In the genomic region with DNA sequence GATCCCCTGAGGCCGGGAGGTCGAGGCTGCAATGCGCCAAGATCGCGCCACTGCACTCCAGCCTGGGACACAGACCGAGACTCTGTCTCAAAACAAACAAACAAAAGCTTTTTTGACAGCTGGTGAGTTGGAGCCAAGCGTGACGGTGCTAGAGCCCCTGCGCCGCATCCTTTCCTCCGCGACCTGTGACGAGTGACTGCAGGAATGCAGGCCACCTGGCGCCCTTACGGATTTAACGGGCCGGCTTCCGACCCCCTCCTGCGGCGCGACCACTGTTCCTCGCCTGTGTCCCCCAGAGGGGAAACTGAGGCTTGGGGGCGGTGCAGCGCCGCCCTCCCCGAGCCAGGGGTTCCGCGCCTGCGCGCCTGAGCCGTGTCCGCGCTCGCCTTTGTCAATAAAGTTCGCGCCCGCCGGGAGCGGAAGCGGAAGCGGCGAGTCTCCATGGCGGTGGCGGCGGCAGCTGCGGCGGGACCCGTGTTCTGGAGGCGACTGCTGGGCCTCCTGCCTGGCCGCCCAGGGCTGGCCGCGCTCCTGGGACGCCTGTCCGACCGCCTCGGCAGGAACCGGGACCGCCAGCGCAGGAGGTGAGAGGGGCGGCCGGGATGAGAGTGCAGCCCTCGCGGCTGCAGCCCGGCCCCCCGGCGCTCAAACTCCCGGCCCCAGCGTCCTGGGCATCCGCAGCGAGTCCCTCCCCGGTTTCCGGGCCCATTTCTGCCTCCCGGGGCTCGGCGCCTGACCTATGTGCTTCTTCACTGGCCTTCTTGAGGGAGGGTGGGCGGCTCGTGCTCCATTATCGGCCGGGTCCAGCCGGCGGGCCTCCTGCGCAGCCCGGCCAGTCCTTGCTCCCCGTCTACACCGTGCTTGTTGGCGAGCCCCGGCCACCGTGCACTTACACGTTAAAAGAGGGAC, we compare ENCODE assay signal across 8 cellular contexts. TPM values are rescaled to one million over a fixed set of nuclear protein-coding genes. Genes with fewer than 3 reads are reported as not detected.
A peak's percentile ranks its signal among the peaks of the same experiment; 100 is the strongest.
DNase-seq lines count a peak whose midpoint lies in the region; ATAC-seq, FAIRE-seq and TF ChIP-seq lines count a peak whose summit lies in the region.

A gene with protein sequence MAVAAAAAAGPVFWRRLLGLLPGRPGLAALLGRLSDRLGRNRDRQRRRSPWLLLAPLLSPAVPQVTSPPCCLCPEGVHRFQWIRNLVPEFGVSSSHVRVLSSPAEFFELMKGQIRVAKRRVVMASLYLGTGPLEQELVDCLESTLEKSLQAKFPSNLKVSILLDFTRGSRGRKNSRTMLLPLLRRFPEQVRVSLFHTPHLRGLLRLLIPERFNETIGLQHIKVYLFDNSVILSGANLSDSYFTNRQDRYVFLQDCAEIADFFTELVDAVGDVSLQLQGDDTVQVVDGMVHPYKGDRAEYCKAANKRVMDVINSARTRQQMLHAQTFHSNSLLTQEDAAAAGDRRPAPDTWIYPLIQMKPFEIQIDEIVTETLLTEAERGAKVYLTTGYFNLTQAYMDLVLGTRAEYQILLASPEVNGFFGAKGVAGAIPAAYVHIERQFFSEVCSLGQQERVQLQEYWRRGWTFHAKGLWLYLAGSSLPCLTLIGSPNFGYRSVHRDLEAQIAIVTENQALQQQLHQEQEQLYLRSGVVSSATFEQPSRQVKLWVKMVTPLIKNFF (plus strand): TSS at position 425 of the 909 bp plus-strand sequence. CDS start 17 bp downstream, at position 442.

- no peak for FAIRE-seq in pancreas (lab: Jason Lieb, UNC)

- H3K79me2 ChIP-seq in Karpas-422 (ENCODE audit: low read length) = peaks cover 50% of the 10 kb centered on the region

- H3K27ac ChIP-seq in Karpas-422 (ENCODE audit: low read length) (no peak within 1 kb of the TSS; the same call in 1 of the 2 replicates), pancreas (peak within 1 kb of the TSS; percentile 54 to 81 (median 75)), tibial nerve (peak within 1 kb of the TSS; percentile 68 to 94 (median 88))

- H3K36me3 ChIP-seq in Karpas-422 (ENCODE audit: insufficient read depth, low read length) (no peaks in the 10 kb centered on the region), pancreas (no peaks in the 10 kb centered on the region), tibial nerve (no peaks in the 10 kb centered on the region)

- no peaks in the 10 kb centered on the region for H3K9me3 ChIP-seq in Karpas-422 (ENCODE audit: low read length)
- H3K9me3 ChIP-seq in pancreas = no peaks in the 10 kb centered on the region
- H3K9me3 ChIP-seq in tibial nerve = no peaks in the 10 kb centered on the region

- no peaks in the 10 kb centered on the region for H3K27me3 ChIP-seq in Karpas-422 (ENCODE audit: low read length)
- no peaks in the 10 kb centered on the region for H3K27me3 ChIP-seq in pancreas
- H3K27me3 ChIP-seq in tibial nerve = no peaks in the 10 kb centered on the region

- peak within 1 kb of the TSS; percentile 95 for H3K4me3 Mint-ChIP-seq in activated naive CD8-positive, alpha-beta T cell treated with anti-CD3 and anti-CD28 coated beads, Interleukin-2, amount 10 ng/mL, durations not matched to agents 7 days and 5 days

- intact Hi-C loops in Right ventricle myocardium inferior (cut with DNase I) = no loop called here
- intact Hi-C loops in pancreas (cut with DNase I) = no loop called here

- TF ChIP-seq POLR2A in GM19193 (IDR thresholded peaks at IDR 0.05; ENCODE audit: extremely low read depth, insufficient read depth, insufficient read length) (peak; percentile 79), tibial nerve (IDR thresholded peaks at IDR 0.05) (peak; percentile 60 to 78)

- DNase-seq in AG20443 (ENCODE audit: low spot score) (peak; percentile 84), Karpas-422 (peak; percentile 92), SW 1271 (lab: John Stamatoyannopoulos, UW) (peak; percentile 22 to 41), Right ventricle myocardium inferior (ENCODE audit: missing footprints) (peak; percentile 94), pancreas (peak; percentile 68 to 92 (median 76)), tibial nerve (ENCODE audit: low spot score in 2 of 2) (peak; percentile 55 to 74)
- DNase-seq in activated naive CD8-positive, alpha-beta T cell treated with anti-CD3 and anti-CD28 coated beads, Interleukin-2, amount 10 ng/mL, durations not matched to agents 7 days and 5 days = peak; percentile 93

- H3K9me2 ChIP-seq in Karpas-422 (replicated peaks; ENCODE audit: insufficient read depth, low read length) = no peaks in the 10 kb centered on the region

- peak within 1 kb of the TSS; percentile 97 for H3K4me3 ChIP-seq in Karpas-422 (ENCODE audit: low read length)
- H3K4me3 ChIP-seq in pancreas = peak within 1 kb of the TSS; percentile 79 to 100 (median 85)
- peak within 1 kb of the TSS; percentile 77 to 100 (median 89) for H3K4me3 ChIP-seq in tibial nerve

- H3K4me2 ChIP-seq in Karpas-422 (ENCODE audit: low read depth, low read length, poor library complexity, severe bottlenecking) = peak within 1 kb of the TSS; percentile 99

- H3K27ac Mint-ChIP-seq in activated naive CD8-positive, alpha-beta T cell treated with anti-CD3 and anti-CD28 coated beads, Interleukin-2, amount 10 ng/mL, durations not matched to agents 7 days and 5 days = peak within 1 kb of the TSS; percentile 92

- 1 to 2% methylated on average over 76 to 89 of the region's 89 CpGs for WGBS in pancreas, 2 donors
- WGBS in tibial nerve, 2 donors = 0 to 1% methylated on average over 34 to 77 of the region's 89 CpGs

- H3K4me1 Mint-ChIP-seq in activated naive CD8-positive, alpha-beta T cell treated with anti-CD3 and anti-CD28 coated beads, Interleukin-2, amount 10 ng/mL, durations not matched to agents 7 days and 5 days = peaks cover 30% of the 10 kb centered on the region

- peak within 1 kb of the TSS; percentile 94 for H3K9ac ChIP-seq in Karpas-422 (ENCODE audit: low read length)

- H2AFZ ChIP-seq in Karpas-422 (ENCODE audit: low read length) = peak within 1 kb of the TSS; percentile 99

- H3K36me3 Mint-ChIP-seq in activated naive CD8-positive, alpha-beta T cell treated with anti-CD3 and anti-CD28 coated beads, Interleukin-2, amount 10 ng/mL, durations not matched to agents 7 days and 5 days = peaks cover 16% of the 10 kb centered on the region

- peak; percentile 77 to 96 for TF ChIP-seq EP300 in tibial nerve (IDR thresholded peaks at IDR 0.05)

- ATAC-seq in activated naive CD8-positive, alpha-beta T cell treated with anti-CD3 and anti-CD28 coated beads, Interleukin-2, amount 10 ng/mL, durations not matched to agents 7 days and 5 days (ENCODE audit: low read depth) = peak; percentile 74
- ATAC-seq in Right ventricle myocardium inferior = peak; percentile 87
- ATAC-seq in pancreas = peak; percentile 87 to 97 (median 92)

- H3K4me1 ChIP-seq in Karpas-422 (ENCODE audit: low read length) = peaks cover 44% of the 10 kb centered on the region
- peaks cover 6 to 26% (median 16%) of the 10 kb centered on the region in 3 donors for H3K4me1 ChIP-seq in pancreas
- peaks cover 0 to 82% (median 45%) of the 10 kb centered on the region in 4 donors for H3K4me1 ChIP-seq in tibial nerve

- POLR2A ChIA-PET in activated naive CD8-positive, alpha-beta T cell treated with anti-CD3 and anti-CD28 coated beads, Interleukin-2, amount 10 ng/mL, durations not matched to agents 7 days and 5 days (lab: Charles Lee) = interaction anchor here (0.8 to 1.9 kb wide), 8 partner anchors 9 to 37 kb away, joined by 3 to 5 read pairs (median 4); a partner anchor contains a TSS

- peaks cover 3% of the 10 kb centered on the region for H3K27me3 Mint-ChIP-seq in activated naive CD8-positive, alpha-beta T cell treated with anti-CD3 and anti-CD28 coated beads, Interleukin-2, amount 10 ng/mL, durations not matched to agents 7 days and 5 days

- peaks cover 13% of the 10 kb centered on the region for H4K20me1 ChIP-seq in Karpas-422 (ENCODE audit: insufficient read depth, low read depth, low read length)

- H3K9me3 Mint-ChIP-seq in activated naive CD8-positive, alpha-beta T cell treated with anti-CD3 and anti-CD28 coated beads, Interleukin-2, amount 10 ng/mL, durations not matched to agents 7 days and 5 days = no peaks in the 10 kb centered on the region

- TF ChIP-seq CTCF in pancreas (IDR thresholded peaks at IDR 0.05) (no peak), tibial nerve (IDR thresholded peaks at IDR 0.05) (peak in 1 of 5 experiments; percentile 50)

RNA-seq across cellular contexts. Expression of the gene that starts here (rescaled TPM):
- 15.9 and 33.3 TPM in 2 replicates for total RNA-seq in Karpas-422 (2014; rRNA removed; shearing (Covaris generic); ENCODE audit: low replicate concordance)
- 10 to 100 TPM; 70.2 to 73.2 TPM for total RNA-seq in activated naive CD8-positive, alpha-beta T cell treated with anti-CD3 and anti-CD28 coated beads, Interleukin-2, amount 10 ng/mL, durations not matched to agents 7 days and 5 days
- total RNA-seq in Right ventricle myocardium inferior = 16.7 TPM
- total RNA-seq in pancreas = 10 to 100 TPM; 11.2 to 21.9 (median 13.4) TPM
- 10 to 100 TPM; 17.2 to 22.7 TPM for polyA plus RNA-seq in pancreas
- total RNA-seq in tibial nerve = 100 to 1,000 TPM in 1 of 4 donors, 10 to 100 TPM in 3; 41.9 to 105 (median 53.2) TPM

Comparison
In these comparisons a context has a peak if more than half of its experiments do, and no peak if none do; other contexts are left out.
1. DNase-seq: peak in every context shown above with its lines; median percentile 94 in Right ventricle myocardium inferior; 93 in activated naive CD8-positive, alpha-beta T cell treated with anti-CD3 and anti-CD28 coated beads, Interleukin-2, amount 10 ng/mL, durations not matched to agents 7 days and 5 days; 92 in Karpas-422; 84 in AG20443; 76 in pancreas; 64 in tibial nerve; 32 in SW 1271.